11 cellular contexts compared by ENCODE assay signal in the genomic region with DNA sequence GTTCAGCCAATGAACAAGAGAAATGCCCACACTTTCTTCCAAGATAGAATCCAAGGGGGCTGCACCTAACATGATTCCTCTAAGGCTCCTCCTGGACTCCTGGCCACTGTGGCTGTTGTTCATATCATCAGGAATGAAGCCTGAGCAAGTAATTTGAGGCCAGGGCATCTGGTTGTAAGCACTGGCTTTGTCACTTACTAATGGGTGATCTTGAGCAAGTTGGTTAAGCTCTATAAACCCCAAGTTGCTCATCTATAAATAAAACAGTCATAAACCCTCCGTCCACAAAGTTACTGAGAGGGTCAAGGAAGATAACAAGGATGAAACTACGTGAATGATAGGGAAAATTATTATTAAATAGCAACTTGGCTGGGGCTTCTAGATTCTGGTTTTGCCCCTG. TPM values are rescaled to one million over a fixed set of nuclear protein-coding genes. Genes with fewer than 3 reads are reported as not detected.
DNase-seq lines count a peak whose midpoint lies in the region; ATAC-seq and TF ChIP-seq lines count a peak whose summit lies in the region.
"Had no signal": no experiment of that assay in that cellular context is flagged by ENCODE, and none has a peak within 500 bp of the region (broad histone marks: within the 10 kb centered on the region; RNA-seq: fewer than 3 reads in every experiment).

No MANE protein-coding gene starts in this region.

- no peak for TF ChIP-seq CTCF in AG10803 (conservative IDR thresholded peaks at IDR 0.05; ENCODE audit: low read length)

- H3K4me3 ChIP-seq in AG10803 (ENCODE audit: low read length): no peak overlapping the region
- H3K4me3 ChIP-seq: adrenal gland had no signal

- DNase-seq in AG10803 (ENCODE audit: low read depth) (peak; percentile 61), astrocyte of the hippocampus (ENCODE audit: low read depth, low spot score) (peak; percentile 43), kidney tubule cell (ENCODE audit: low spot score) (peak; percentile 18), renal cortical epithelial cell (ENCODE audit: low read depth) (peak; percentile 38), NCI-H2196 (lab: John Stamatoyannopoulos, UW; ENCODE audit: unreplicated experiment) (no peak), SK-N-DZ (ENCODE audit: low spot score) (no peak)
- DNase-seq: activated CD8-positive, alpha-beta memory T cell treated with anti-CD3 and anti-CD28 coated beads, Interleukin-2, amount 10 ng/mL, durations not matched to agents 7 days and 5 days had no signal

- ATAC-seq in GM21723 (IDR thresholded peaks at IDR 0.05; ENCODE audit: unreplicated experiment): no peak
- no peak for ATAC-seq in GM21360 (IDR thresholded peaks at IDR 0.05; ENCODE audit: unreplicated experiment)
- ATAC-seq: activated CD8-positive, alpha-beta memory T cell treated with anti-CD3 and anti-CD28 coated beads, Interleukin-2, amount 10 ng/mL, durations not matched to agents 7 days and 5 days; Panc1 had no signal

RNA-seq across cellular contexts. Expression of a gene that starts 58.3 kb away (rescaled TPM):
- total RNA-seq in renal cortical epithelial cell: 3.2 and 7.3 TPM in 2 replicates
- 40.2 and 82.8 TPM in 2 replicates for polyA plus RNA-seq in SK-N-DZ (2014; cell fraction: cytosol; rRNA removed)
- polyA plus RNA-seq in SK-N-DZ (2014; cell fraction: nucleus; rRNA removed): 27.2 and 36.6 TPM in 2 replicates

Comparison
In these comparisons a context has a peak if more than half of its experiments do, and no peak if none do; other contexts are left out.
1. DNase-seq: peak in AG10803 (single experiment), astrocyte of the hippocampus (single experiment), kidney tubule cell (single experiment) and renal cortical epithelial cell (single experiment); none in NCI-H2196 (single experiment) and SK-N-DZ (single experiment).